13 cellular contexts compared by ENCODE assay signal in genomic region chrX:130826249-130826648, GRCh38.
"Had no signal": no experiment of that assay in that cellular context is flagged by ENCODE, and none has a peak within 500 bp of the region (broad histone marks: within the 10 kb centered on the region; RNA-seq: fewer than 3 reads in every experiment).

No MANE protein-coding gene starts in this region.

- ATAC-seq: activated CD8-positive, alpha-beta T cell treated with anti-CD3 and anti-CD28 coated beads, Interleukin-2, amount 10 ng/mL, durations not matched to agents 7 days and 5 days; esophagus mucosa had no signal

- H3K4me3 ChIP-seq: cardiac muscle cell, tibial artery, uterus had no signal

- DNase-seq: activated CD4-positive, alpha-beta T cell treated with anti-CD3 and anti-CD28 coated beads, Interleukin-2, amount 10 ng/mL, durations not matched to agents 24 days and 14 days; activated CD8-positive, alpha-beta T cell treated with anti-CD3 and anti-CD28 coated beads, Interleukin-2, amount 10 ng/mL, durations not matched to agents 7 days and 5 days; activated naive CD4-positive, alpha-beta T cell treated with Interleukin-2 at 50 U/mL for 16 hours; activated naive CD8-positive, alpha-beta T cell treated with anti-CD3 and anti-CD28 coated beads, Interleukin-2, amount 10 ng/mL, durations not matched to agents 7 days and 5 days; activated T-cell treated with anti-CD3 and anti-CD28 coated beads, Interleukin-2, amount 50 U/mL, for 24 hours; effector CD8-positive, alpha-beta T cell; stimulated activated CD4-positive, alpha-beta T cell treated with anti-CD3 and anti-CD28 coated beads, Interleukin-2, amount 100 ng/mL, for 24 hours; stimulated activated naive CD4-positive, alpha-beta T cell treated with Interleukin-2 at 50 U/mL for 16 hours; substantia nigra; tibial artery; uterus had no signal

- H3K4me1 ChIP-seq: uterus had no signal

- H3K36me3 ChIP-seq: cardiac muscle cell, tibial artery, uterus had no signal

- H3K9me3 ChIP-seq: tibial artery, uterus had no signal

- H3K27ac ChIP-seq: cardiac muscle cell, tibial artery, uterus had no signal

- H3K27me3 ChIP-seq: cardiac muscle cell, tibial artery, uterus had no signal
